Comparison of ENCODE assay signal across 3 cellular contexts in genomic region chr2:100145893-100146753, GRCh38.
TF ChIP-seq lines count a peak whose summit lies in the region.

No MANE protein-coding gene starts in this region.

TF ChIP-seq in HEK293, 187 proteins besides CTCF, POLR2A, EP300 and RAD21:
- TF ChIP-seq SCRT2 (tag by site-specific recombination; IDR thresholded peaks at IDR 0.05), result peak; percentile 58
- no peak for TF ChIP-seq ZXDB (tag by site-specific recombination; IDR thresholded peaks at IDR 0.05)
- TF ChIP-seq ZNF664 (tag by site-specific recombination; IDR thresholded peaks at IDR 0.05), result peak; percentile 33; the same call in 1 of the 2 replicates

TF ChIP-seq in K562, 482 proteins besides CTCF, POLR2A, EP300 and RAD21:
- no peak for TF ChIP-seq SP2 (IDR thresholded peaks at IDR 0.05; ENCODE audit: extremely low read depth, low read depth, low read length, poor library complexity, severe bottlenecking)
- TF ChIP-seq C11orf30 (IDR thresholded peaks at IDR 0.05; ENCODE audit: low read depth), result peak; percentile 34; the same call in 1 of the 2 replicates
- TF ChIP-seq ZNF316 (IDR thresholded peaks at IDR 0.05), result peak; percentile 51; the same call in 1 of the 2 replicates
- 0 out of 2 replicates have a peak, but pooled peaks have one; percentile 9 for TF ChIP-seq MAFK (IDR thresholded peaks at IDR 0.05; ENCODE audit: low read length)
- peak; percentile 29; the same call in 1 of the 2 replicates for TF ChIP-seq MAFF (IDR thresholded peaks at IDR 0.05; ENCODE audit: low read length)
- TF ChIP-seq ARID4B (CRISPR knock-in tag; IDR thresholded peaks at IDR 0.05), result no peak

TF ChIP-seq in HepG2, 621 proteins besides CTCF, POLR2A, EP300 and RAD21:
- TF ChIP-seq ZNF24 (IDR thresholded peaks at IDR 0.05) (no peak), ATF4 (CRISPR knock-in tag; IDR thresholded peaks at IDR 0.05) (no peak), ZNF605 (CRISPR knock-in tag; IDR thresholded peaks at IDR 0.05) (no peak), MAFK (conservative IDR thresholded peaks at IDR 0.05 in 1 of 2, IDR thresholded peaks at IDR 0.05 in 1 of 2; ENCODE audit: low read length in 2 of 2) (peak; percentile 64 to 85; a peak in 3 of 4 replicates), STAT6 (CRISPR knock-in tag; IDR thresholded peaks at IDR 0.05; ENCODE audit: borderline replicate concordance) (no peak), SMAD3 (CRISPR knock-in tag; IDR thresholded peaks at IDR 0.05) (no peak), IKZF5 (CRISPR knock-in tag; IDR thresholded peaks at IDR 0.05) (no peak), BRF2 (CRISPR knock-in tag; IDR thresholded peaks at IDR 0.05) (no peak), TIGD3 (CRISPR knock-in tag; IDR thresholded peaks at IDR 0.05; ENCODE audit: borderline replicate concordance) (no peak), MAFF (IDR thresholded peaks at IDR 0.05; ENCODE audit: low read depth, low read length) (peak; percentile 72)
